ENCODE assay signal across 1 cellular context in the genomic region with DNA sequence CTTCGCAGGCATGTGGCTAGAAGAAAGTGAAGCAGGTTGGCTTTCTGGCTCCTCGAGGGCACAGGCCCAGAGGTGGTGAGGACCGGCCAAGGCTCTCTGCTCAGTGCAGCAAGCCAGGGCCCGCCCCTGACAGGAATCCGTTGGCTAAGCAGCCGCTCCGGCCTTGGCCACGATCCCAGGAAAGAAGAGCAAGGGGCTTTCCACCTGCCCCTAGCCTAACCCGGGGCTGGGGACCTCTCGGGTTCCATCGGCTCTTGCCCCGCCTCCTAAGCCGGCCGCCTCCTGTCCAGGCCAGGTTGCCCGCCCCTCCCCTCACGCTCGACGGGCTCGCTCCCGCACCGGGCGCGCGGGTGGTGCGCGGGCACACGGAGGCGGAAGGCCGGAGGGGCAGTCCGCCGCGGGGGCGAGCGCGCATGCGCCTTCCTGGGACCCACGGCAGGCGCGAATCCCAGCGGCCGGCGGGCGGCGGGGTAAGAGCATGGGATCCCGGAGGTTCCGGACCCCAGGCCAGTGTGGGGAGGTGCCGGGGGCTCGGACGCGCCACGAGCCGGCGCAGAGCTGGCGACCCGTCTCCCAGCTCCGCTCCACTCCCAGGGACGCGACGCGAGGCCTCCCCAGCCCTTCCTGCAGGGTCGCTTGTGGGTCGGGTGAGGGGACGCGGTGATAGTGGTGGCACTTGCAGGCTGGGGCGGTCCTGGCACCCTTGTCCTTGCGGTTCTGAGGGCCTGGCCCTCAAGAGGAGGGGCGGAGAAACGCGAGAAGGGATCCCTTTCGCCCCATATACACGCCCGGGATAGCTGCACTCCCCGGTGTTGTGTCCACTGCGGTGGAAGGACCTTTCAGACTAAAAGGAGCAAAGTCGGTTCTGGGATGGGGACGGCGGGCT.
TF ChIP-seq lines count a peak whose summit lies in the region.

A gene (plus strand): TSS at position 410 of the 886 bp plus-strand sequence. CDS start 3,351 bp downstream, outside the sequence.

TF ChIP-seq in K562, 482 proteins besides CTCF, POLR2A, EP300 and RAD21 (continued from another document and continues in another):
- TF ChIP-seq, protein P1, sequence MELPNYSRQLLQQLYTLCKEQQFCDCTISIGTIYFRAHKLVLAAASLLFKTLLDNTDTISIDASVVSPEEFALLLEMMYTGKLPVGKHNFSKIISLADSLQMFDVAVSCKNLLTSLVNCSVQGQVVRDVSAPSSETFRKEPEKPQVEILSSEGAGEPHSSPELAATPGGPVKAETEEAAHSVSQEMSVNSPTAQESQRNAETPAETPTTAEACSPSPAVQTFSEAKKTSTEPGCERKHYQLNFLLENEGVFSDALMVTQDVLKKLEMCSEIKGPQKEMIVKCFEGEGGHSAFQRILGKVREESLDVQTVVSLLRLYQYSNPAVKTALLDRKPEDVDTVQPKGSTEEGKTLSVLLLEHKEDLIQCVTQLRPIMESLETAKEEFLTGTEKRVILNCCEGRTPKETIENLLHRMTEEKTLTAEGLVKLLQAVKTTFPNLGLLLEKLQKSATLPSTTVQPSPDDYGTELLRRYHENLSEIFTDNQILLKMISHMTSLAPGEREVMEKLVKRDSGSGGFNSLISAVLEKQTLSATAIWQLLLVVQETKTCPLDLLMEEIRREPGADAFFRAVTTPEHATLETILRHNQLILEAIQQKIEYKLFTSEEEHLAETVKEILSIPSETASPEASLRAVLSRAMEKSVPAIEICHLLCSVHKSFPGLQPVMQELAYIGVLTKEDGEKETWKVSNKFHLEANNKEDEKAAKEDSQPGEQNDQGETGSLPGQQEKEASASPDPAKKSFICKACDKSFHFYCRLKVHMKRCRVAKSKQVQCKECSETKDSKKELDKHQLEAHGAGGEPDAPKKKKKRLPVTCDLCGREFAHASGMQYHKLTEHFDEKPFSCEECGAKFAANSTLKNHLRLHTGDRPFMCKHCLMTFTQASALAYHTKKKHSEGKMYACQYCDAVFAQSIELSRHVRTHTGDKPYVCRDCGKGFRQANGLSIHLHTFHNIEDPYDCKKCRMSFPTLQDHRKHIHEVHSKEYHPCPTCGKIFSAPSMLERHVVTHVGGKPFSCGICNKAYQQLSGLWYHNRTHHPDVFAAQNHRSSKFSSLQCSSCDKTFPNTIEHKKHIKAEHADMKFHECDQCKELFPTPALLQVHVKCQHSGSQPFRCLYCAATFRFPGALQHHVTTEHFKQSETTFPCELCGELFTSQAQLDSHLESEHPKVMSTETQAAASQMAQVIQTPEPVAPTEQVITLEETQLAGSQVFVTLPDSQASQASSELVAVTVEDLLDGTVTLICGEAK (IDR thresholded peaks at IDR 0.05), result peak; percentile 22; the same call in 1 of the 2 replicates
- TF ChIP-seq, protein P1 (CRISPR knock-in tag; IDR thresholded peaks at IDR 0.05), result no peak
- TF ChIP-seq, protein P2, sequence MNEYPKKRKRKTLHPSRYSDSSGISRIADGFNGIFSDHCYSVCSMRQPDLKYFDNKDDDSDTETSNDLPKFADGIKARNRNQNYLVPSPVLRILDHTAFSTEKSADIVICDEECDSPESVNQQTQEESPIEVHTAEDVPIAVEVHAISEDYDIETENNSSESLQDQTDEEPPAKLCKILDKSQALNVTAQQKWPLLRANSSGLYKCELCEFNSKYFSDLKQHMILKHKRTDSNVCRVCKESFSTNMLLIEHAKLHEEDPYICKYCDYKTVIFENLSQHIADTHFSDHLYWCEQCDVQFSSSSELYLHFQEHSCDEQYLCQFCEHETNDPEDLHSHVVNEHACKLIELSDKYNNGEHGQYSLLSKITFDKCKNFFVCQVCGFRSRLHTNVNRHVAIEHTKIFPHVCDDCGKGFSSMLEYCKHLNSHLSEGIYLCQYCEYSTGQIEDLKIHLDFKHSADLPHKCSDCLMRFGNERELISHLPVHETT (CRISPR knock-in tag; conservative IDR thresholded peaks at IDR 0.05 in 1 of 2, IDR thresholded peaks at IDR 0.05 in 1 of 2), result peak in 1 of 2 experiments; percentile 94; a peak in 2 of 4 replicates
- no peak for TF ChIP-seq CBFA2T2 (conservative IDR thresholded peaks at IDR 0.05)
- no peak for TF ChIP-seq RNF2 (IDR thresholded peaks at IDR 0.05)
- TF ChIP-seq DNMT1 (IDR thresholded peaks at IDR 0.05), result no peak
- TF ChIP-seq POLR2G (IDR thresholded peaks at IDR 0.05; ENCODE audit: low read depth, low read length), result peak; percentile 99
- no peak for TF ChIP-seq SRSF3 (IDR thresholded peaks at IDR 0.05; ENCODE audit: insufficient read depth, low read length)
- no peak for TF ChIP-seq ZZZ3 (IDR thresholded peaks at IDR 0.05)
- TF ChIP-seq POLR2AphosphoS5 (IDR thresholded peaks at IDR 0.05; ENCODE audit: control insufficient read depth, insufficient read depth, low read depth, low read length), result peak; percentile 90
- TF ChIP-seq POLR2H (tag; IDR thresholded peaks at IDR 0.05; ENCODE audit: low read depth), result peak; percentile 56
- TF ChIP-seq ZNF644 (tag; IDR thresholded peaks at IDR 0.05; ENCODE audit: low read depth), result peak; percentile 96
- TF ChIP-seq FOXK1 (CRISPR knock-in tag; IDR thresholded peaks at IDR 0.05; ENCODE audit: borderline replicate concordance), result 0 out of 2 replicates have a peak, but pooled peaks have one; percentile 24
- TF ChIP-seq GABPB1 (CRISPR knock-in tag; IDR thresholded peaks at IDR 0.05), result peak; percentile 23; the same call in 1 of the 2 replicates
- TF ChIP-seq, protein P3, sequence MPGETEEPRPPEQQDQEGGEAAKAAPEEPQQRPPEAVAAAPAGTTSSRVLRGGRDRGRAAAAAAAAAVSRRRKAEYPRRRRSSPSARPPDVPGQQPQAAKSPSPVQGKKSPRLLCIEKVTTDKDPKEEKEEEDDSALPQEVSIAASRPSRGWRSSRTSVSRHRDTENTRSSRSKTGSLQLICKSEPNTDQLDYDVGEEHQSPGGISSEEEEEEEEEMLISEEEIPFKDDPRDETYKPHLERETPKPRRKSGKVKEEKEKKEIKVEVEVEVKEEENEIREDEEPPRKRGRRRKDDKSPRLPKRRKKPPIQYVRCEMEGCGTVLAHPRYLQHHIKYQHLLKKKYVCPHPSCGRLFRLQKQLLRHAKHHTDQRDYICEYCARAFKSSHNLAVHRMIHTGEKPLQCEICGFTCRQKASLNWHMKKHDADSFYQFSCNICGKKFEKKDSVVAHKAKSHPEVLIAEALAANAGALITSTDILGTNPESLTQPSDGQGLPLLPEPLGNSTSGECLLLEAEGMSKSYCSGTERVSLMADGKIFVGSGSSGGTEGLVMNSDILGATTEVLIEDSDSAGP (CRISPR knock-in tag; IDR thresholded peaks at IDR 0.05), result no peak
- peak; percentile 19; the same call in 1 of the 2 replicates for TF ChIP-seq NR3C1 (CRISPR knock-in tag; IDR thresholded peaks at IDR 0.05)
- TF ChIP-seq ZBED1 (IDR thresholded peaks at IDR 0.05), result peak; percentile 18; the same call in 1 of the 2 replicates
- TF ChIP-seq, protein P4, sequence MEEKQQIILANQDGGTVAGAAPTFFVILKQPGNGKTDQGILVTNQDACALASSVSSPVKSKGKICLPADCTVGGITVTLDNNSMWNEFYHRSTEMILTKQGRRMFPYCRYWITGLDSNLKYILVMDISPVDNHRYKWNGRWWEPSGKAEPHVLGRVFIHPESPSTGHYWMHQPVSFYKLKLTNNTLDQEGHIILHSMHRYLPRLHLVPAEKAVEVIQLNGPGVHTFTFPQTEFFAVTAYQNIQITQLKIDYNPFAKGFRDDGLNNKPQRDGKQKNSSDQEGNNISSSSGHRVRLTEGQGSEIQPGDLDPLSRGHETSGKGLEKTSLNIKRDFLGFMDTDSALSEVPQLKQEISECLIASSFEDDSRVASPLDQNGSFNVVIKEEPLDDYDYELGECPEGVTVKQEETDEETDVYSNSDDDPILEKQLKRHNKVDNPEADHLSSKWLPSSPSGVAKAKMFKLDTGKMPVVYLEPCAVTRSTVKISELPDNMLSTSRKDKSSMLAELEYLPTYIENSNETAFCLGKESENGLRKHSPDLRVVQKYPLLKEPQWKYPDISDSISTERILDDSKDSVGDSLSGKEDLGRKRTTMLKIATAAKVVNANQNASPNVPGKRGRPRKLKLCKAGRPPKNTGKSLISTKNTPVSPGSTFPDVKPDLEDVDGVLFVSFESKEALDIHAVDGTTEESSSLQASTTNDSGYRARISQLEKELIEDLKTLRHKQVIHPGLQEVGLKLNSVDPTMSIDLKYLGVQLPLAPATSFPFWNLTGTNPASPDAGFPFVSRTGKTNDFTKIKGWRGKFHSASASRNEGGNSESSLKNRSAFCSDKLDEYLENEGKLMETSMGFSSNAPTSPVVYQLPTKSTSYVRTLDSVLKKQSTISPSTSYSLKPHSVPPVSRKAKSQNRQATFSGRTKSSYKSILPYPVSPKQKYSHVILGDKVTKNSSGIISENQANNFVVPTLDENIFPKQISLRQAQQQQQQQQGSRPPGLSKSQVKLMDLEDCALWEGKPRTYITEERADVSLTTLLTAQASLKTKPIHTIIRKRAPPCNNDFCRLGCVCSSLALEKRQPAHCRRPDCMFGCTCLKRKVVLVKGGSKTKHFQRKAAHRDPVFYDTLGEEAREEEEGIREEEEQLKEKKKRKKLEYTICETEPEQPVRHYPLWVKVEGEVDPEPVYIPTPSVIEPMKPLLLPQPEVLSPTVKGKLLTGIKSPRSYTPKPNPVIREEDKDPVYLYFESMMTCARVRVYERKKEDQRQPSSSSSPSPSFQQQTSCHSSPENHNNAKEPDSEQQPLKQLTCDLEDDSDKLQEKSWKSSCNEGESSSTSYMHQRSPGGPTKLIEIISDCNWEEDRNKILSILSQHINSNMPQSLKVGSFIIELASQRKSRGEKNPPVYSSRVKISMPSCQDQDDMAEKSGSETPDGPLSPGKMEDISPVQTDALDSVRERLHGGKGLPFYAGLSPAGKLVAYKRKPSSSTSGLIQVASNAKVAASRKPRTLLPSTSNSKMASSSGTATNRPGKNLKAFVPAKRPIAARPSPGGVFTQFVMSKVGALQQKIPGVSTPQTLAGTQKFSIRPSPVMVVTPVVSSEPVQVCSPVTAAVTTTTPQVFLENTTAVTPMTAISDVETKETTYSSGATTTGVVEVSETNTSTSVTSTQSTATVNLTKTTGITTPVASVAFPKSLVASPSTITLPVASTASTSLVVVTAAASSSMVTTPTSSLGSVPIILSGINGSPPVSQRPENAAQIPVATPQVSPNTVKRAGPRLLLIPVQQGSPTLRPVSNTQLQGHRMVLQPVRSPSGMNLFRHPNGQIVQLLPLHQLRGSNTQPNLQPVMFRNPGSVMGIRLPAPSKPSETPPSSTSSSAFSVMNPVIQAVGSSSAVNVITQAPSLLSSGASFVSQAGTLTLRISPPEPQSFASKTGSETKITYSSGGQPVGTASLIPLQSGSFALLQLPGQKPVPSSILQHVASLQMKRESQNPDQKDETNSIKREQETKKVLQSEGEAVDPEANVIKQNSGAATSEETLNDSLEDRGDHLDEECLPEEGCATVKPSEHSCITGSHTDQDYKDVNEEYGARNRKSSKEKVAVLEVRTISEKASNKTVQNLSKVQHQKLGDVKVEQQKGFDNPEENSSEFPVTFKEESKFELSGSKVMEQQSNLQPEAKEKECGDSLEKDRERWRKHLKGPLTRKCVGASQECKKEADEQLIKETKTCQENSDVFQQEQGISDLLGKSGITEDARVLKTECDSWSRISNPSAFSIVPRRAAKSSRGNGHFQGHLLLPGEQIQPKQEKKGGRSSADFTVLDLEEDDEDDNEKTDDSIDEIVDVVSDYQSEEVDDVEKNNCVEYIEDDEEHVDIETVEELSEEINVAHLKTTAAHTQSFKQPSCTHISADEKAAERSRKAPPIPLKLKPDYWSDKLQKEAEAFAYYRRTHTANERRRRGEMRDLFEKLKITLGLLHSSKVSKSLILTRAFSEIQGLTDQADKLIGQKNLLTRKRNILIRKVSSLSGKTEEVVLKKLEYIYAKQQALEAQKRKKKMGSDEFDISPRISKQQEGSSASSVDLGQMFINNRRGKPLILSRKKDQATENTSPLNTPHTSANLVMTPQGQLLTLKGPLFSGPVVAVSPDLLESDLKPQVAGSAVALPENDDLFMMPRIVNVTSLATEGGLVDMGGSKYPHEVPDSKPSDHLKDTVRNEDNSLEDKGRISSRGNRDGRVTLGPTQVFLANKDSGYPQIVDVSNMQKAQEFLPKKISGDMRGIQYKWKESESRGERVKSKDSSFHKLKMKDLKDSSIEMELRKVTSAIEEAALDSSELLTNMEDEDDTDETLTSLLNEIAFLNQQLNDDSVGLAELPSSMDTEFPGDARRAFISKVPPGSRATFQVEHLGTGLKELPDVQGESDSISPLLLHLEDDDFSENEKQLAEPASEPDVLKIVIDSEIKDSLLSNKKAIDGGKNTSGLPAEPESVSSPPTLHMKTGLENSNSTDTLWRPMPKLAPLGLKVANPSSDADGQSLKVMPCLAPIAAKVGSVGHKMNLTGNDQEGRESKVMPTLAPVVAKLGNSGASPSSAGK (IDR thresholded peaks at IDR 0.05), result peak; percentile 94
- no peak for TF ChIP-seq SNRNP70 (optimal IDR thresholded peaks at IDR 0.05; ENCODE audit: low read depth, low read length)
- no peak for TF ChIP-seq SIN3B (IDR thresholded peaks at IDR 0.05; ENCODE audit: low read depth)
- TF ChIP-seq MEIS2 (IDR thresholded peaks at IDR 0.05; ENCODE audit: partially characterized antibody), result peak; percentile 67
- TF ChIP-seq CBX1 (IDR thresholded peaks at IDR 0.05; ENCODE audit: low read depth), result peak; percentile 59; the same call in 1 of the 2 replicates
- TF ChIP-seq NFIX (CRISPR knock-in tag; IDR thresholded peaks at IDR 0.05; ENCODE audit: low read depth), result no peak
- TF ChIP-seq, protein P5, sequence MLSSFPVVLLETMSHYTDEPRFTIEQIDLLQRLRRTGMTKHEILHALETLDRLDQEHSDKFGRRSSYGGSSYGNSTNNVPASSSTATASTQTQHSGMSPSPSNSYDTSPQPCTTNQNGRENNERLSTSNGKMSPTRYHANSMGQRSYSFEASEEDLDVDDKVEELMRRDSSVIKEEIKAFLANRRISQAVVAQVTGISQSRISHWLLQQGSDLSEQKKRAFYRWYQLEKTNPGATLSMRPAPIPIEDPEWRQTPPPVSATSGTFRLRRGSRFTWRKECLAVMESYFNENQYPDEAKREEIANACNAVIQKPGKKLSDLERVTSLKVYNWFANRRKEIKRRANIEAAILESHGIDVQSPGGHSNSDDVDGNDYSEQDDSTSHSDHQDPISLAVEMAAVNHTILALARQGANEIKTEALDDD (IDR thresholded peaks at IDR 0.05), result no peak
